1 cellular context compared by ENCODE assay signal in genomic region chr2:73291093-73291460, GRCh38.
A peak's percentile ranks its signal among the peaks of the same experiment; 100 is the strongest.
TF ChIP-seq lines count a peak whose summit lies in the region.

No MANE protein-coding gene starts in this region.

TF ChIP-seq in K562, 482 proteins besides CTCF, POLR2A, EP300 and RAD21 (continued from another document and continues in another):
- TF ChIP-seq ATF6 (CRISPR knock-in tag; IDR thresholded peaks at IDR 0.05) (no peak), HNRNPLL (IDR thresholded peaks at IDR 0.05; ENCODE audit: low read depth, low read length, poor library complexity, severe bottlenecking) (no peak), ZNF316 (IDR thresholded peaks at IDR 0.05) (no peak), SIN3A (IDR thresholded peaks at IDR 0.05; ENCODE audit: borderline replicate concordance in 2 of 2, control insufficient read depth in 1 of 2, low read depth in 2 of 2, low read length in 2 of 2) (peak in 1 of 2 experiments; percentile 90; a peak in 2 of 4 replicates), TARDBP (IDR thresholded peaks at IDR 0.05) (no peak), ZNF584 (CRISPR knock-in tag; IDR thresholded peaks at IDR 0.05; ENCODE audit: low read depth) (0 out of 2 replicates have a peak, but pooled peaks have one; percentile 17), NCOR1 (IDR thresholded peaks at IDR 0.05) (no peak), HMGN3 (IDR thresholded peaks at IDR 0.05; ENCODE audit: borderline replicate concordance, extremely low read depth, insufficient read length, low read depth, low read length) (peak; percentile 15), ZNF174 (CRISPR knock-in tag; IDR thresholded peaks at IDR 0.05) (no peak), NFE2L1 (tag; IDR thresholded peaks at IDR 0.05; ENCODE audit: borderline replicate concordance, low read depth) (no peak), CTCFL (IDR thresholded peaks at IDR 0.05; ENCODE audit: borderline replicate concordance, insufficient read depth, low read depth, low read length, poor library complexity, severe bottlenecking) (no peak), ZBTB34 (CRISPR knock-in tag; IDR thresholded peaks at IDR 0.05) (no peak), ETV6 (IDR thresholded peaks at IDR 0.05; ENCODE audit: borderline replicate concordance in 1 of 2, low read depth in 2 of 2, low read length in 1 of 2) (no peak), ETV6 (CRISPR knock-in tag; IDR thresholded peaks at IDR 0.05; ENCODE audit: borderline replicate concordance) (no peak), E2F6 (IDR thresholded peaks at IDR 0.05; ENCODE audit: borderline replicate concordance in 1 of 2, extremely low read depth in 1 of 2, insufficient read depth in 1 of 2, insufficient read length in 1 of 2, low read depth in 1 of 2, low read length in 1 of 2, poor library complexity in 1 of 2, severe bottlenecking in 1 of 2) (peak in 1 of 2 experiments; percentile 58), ZFP30 (CRISPR knock-in tag; IDR thresholded peaks at IDR 0.05; ENCODE audit: borderline replicate concordance) (no peak), NR0B1 (IDR thresholded peaks at IDR 0.05; ENCODE audit: partially characterized antibody) (no peak), EHMT2 (IDR thresholded peaks at IDR 0.05) (peak; percentile 97), TFAP4 (CRISPR knock-in tag; IDR thresholded peaks at IDR 0.05; ENCODE audit: borderline replicate concordance) (peak; percentile 61; the same call in 1 of the 2 replicates), ZNF431 (CRISPR knock-in tag; IDR thresholded peaks at IDR 0.05) (no peak), PURB (CRISPR knock-in tag; IDR thresholded peaks at IDR 0.05; ENCODE audit: low read depth) (no peak), MLX (CRISPR knock-in tag; conservative IDR thresholded peaks at IDR 0.05) (no peak), PCBP1 (IDR thresholded peaks at IDR 0.05; ENCODE audit: low read depth, low read length, poor library complexity, severe bottlenecking) (no peak), HMBOX1 (IDR thresholded peaks at IDR 0.05) (no peak), ZEB2 (IDR thresholded peaks at IDR 0.05) (no peak), ZFP91 (CRISPR knock-in tag; IDR thresholded peaks at IDR 0.05) (no peak), MCM5 (IDR thresholded peaks at IDR 0.05; ENCODE audit: low read depth) (no peak), PHF8 (IDR thresholded peaks at IDR 0.05; ENCODE audit: borderline replicate concordance, low read length) (no peak), C11orf30 (IDR thresholded peaks at IDR 0.05; ENCODE audit: low read depth) (no peak), HDAC2 (IDR thresholded peaks at IDR 0.05) (peak; percentile 45; the same call in 1 of the 2 replicates), ZNF444 (CRISPR knock-in tag; IDR thresholded peaks at IDR 0.05) (no peak)
- TF ChIP-seq, protein P1, sequence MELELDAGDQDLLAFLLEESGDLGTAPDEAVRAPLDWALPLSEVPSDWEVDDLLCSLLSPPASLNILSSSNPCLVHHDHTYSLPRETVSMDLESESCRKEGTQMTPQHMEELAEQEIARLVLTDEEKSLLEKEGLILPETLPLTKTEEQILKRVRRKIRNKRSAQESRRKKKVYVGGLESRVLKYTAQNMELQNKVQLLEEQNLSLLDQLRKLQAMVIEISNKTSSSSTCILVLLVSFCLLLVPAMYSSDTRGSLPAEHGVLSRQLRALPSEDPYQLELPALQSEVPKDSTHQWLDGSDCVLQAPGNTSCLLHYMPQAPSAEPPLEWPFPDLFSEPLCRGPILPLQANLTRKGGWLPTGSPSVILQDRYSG (tag; conservative IDR thresholded peaks at IDR 0.05; ENCODE audit: low read depth): no peak
- TF ChIP-seq, protein P2, sequence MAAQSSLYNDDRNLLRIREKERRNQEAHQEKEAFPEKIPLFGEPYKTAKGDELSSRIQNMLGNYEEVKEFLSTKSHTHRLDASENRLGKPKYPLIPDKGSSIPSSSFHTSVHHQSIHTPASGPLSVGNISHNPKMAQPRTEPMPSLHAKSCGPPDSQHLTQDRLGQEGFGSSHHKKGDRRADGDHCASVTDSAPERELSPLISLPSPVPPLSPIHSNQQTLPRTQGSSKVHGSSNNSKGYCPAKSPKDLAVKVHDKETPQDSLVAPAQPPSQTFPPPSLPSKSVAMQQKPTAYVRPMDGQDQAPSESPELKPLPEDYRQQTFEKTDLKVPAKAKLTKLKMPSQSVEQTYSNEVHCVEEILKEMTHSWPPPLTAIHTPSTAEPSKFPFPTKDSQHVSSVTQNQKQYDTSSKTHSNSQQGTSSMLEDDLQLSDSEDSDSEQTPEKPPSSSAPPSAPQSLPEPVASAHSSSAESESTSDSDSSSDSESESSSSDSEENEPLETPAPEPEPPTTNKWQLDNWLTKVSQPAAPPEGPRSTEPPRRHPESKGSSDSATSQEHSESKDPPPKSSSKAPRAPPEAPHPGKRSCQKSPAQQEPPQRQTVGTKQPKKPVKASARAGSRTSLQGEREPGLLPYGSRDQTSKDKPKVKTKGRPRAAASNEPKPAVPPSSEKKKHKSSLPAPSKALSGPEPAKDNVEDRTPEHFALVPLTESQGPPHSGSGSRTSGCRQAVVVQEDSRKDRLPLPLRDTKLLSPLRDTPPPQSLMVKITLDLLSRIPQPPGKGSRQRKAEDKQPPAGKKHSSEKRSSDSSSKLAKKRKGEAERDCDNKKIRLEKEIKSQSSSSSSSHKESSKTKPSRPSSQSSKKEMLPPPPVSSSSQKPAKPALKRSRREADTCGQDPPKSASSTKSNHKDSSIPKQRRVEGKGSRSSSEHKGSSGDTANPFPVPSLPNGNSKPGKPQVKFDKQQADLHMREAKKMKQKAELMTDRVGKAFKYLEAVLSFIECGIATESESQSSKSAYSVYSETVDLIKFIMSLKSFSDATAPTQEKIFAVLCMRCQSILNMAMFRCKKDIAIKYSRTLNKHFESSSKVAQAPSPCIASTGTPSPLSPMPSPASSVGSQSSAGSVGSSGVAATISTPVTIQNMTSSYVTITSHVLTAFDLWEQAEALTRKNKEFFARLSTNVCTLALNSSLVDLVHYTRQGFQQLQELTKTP (IDR thresholded peaks at IDR 0.05; ENCODE audit: low read depth in 1 of 2, partially characterized antibody in 2 of 2): peak in 1 of 2 experiments; percentile 75
- TF ChIP-seq, protein P3, sequence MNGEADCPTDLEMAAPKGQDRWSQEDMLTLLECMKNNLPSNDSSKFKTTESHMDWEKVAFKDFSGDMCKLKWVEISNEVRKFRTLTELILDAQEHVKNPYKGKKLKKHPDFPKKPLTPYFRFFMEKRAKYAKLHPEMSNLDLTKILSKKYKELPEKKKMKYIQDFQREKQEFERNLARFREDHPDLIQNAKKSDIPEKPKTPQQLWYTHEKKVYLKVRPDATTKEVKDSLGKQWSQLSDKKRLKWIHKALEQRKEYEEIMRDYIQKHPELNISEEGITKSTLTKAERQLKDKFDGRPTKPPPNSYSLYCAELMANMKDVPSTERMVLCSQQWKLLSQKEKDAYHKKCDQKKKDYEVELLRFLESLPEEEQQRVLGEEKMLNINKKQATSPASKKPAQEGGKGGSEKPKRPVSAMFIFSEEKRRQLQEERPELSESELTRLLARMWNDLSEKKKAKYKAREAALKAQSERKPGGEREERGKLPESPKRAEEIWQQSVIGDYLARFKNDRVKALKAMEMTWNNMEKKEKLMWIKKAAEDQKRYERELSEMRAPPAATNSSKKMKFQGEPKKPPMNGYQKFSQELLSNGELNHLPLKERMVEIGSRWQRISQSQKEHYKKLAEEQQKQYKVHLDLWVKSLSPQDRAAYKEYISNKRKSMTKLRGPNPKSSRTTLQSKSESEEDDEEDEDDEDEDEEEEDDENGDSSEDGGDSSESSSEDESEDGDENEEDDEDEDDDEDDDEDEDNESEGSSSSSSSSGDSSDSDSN (IDR thresholded peaks at IDR 0.05; ENCODE audit: borderline replicate concordance in 1 of 2, low read depth in 2 of 2, low read length in 2 of 2): peak in 1 of 2 experiments; percentile 69; a peak in 1 of 4 replicates
